ENCODE assay signal across 10 cellular contexts in genomic region chr9:120919639-120920494, GRCh38. TPM values are rescaled to one million over a fixed set of nuclear protein-coding genes. Genes with fewer than 3 reads are reported as not detected.
DNase-seq lines count a peak whose midpoint lies in the region; ATAC-seq and TF ChIP-seq lines count a peak whose summit lies in the region.
"Had no signal": no experiment of that assay in that cellular context is flagged by ENCODE, and none has a peak within 500 bp of the region (broad histone marks: within the 10 kb centered on the region; RNA-seq: fewer than 3 reads in every experiment).

No MANE protein-coding gene starts in this region.

- H3K4me3 ChIP-seq in upper lobe of left lung, result no peak overlapping the region

- no peaks in the 10 kb centered on the region for H3K36me3 ChIP-seq in upper lobe of left lung

- H3K36me3 Mint-ChIP-seq in activated CD8-positive, alpha-beta memory T cell treated with anti-CD3 and anti-CD28 coated beads, Interleukin-2, amount 10 ng/mL, durations not matched to agents 7 days and 5 days, result peaks cover 84% of the 10 kb centered on the region
- peaks cover 6% of the 10 kb centered on the region for H3K36me3 Mint-ChIP-seq in MCF 10A (ENCODE audit: insufficient read depth, unreplicated experiment)
- peaks cover 6% of the 10 kb centered on the region for H3K36me3 Mint-ChIP-seq in mesothelial cell of epicardium

- H3K27ac ChIP-seq in upper lobe of left lung, result peak overlapping the region; percentile 49 to 84 (median 66)

- H3K27me3 ChIP-seq in upper lobe of left lung, result no peaks in the 10 kb centered on the region

- peak; percentile 17 for ATAC-seq in activated CD8-positive, alpha-beta memory T cell treated with anti-CD3 and anti-CD28 coated beads, Interleukin-2, amount 10 ng/mL, durations not matched to agents 7 days and 5 days
- ATAC-seq in upper lobe of left lung (ENCODE audit: low FRiP score in 2 of 2), result peak in 1 of 2 donors; percentile 50
- no peak for ATAC-seq in GM18867 (IDR thresholded peaks at IDR 0.05; ENCODE audit: unreplicated experiment)

- peaks cover 88% of the 10 kb centered on the region for H3K4me1 Mint-ChIP-seq in activated CD8-positive, alpha-beta memory T cell treated with anti-CD3 and anti-CD28 coated beads, Interleukin-2, amount 10 ng/mL, durations not matched to agents 7 days and 5 days
- peaks cover 22% of the 10 kb centered on the region for H3K4me1 Mint-ChIP-seq in MCF 10A (ENCODE audit: insufficient read depth, unreplicated experiment)
- peaks cover 28% of the 10 kb centered on the region for H3K4me1 Mint-ChIP-seq in mesothelial cell of epicardium

- H3K9me3 ChIP-seq in upper lobe of left lung, result no peaks in the 10 kb centered on the region

- TF ChIP-seq POLR2A in upper lobe of left lung (IDR thresholded peaks at IDR 0.05), result no peak

- CTCF ChIA-PET in activated CD8-positive, alpha-beta memory T cell treated with anti-CD3 and anti-CD28 coated beads, Interleukin-2, amount 10 ng/mL, durations not matched to agents 7 days and 5 days (lab: Charles Lee), result interaction anchor here (0.8 to 3.6 kb wide), 15 partner anchors 8 to 164 kb away, joined by 3 to 14 read pairs (median 4); no protein-coding TSS in a partner anchor
- CTCF ChIA-PET in MCF 10A (lab: Yijun Ruan, JAX), result interaction anchor here (0.6 to 3.3 kb wide), 8 partner anchors 10 to 167 kb away, joined by 3 to 23 read pairs (median 4); no protein-coding TSS in a partner anchor

- intact Hi-C loops in MCF 10A (cut with micrococcal nuclease), result no loop called here

- TF ChIP-seq EP300 in upper lobe of left lung (IDR thresholded peaks at IDR 0.05), result no peak

- POLR2A ChIA-PET in MCF 10A (lab: Yijun Ruan, JAX), result interaction anchor here (1.0 to 1.5 kb wide), 2 partner anchors 11 to 15 kb away, joined by 3 to 9 read pairs; no protein-coding TSS in a partner anchor

- no peaks in the 10 kb centered on the region for H3K9me3 Mint-ChIP-seq in activated CD8-positive, alpha-beta memory T cell treated with anti-CD3 and anti-CD28 coated beads, Interleukin-2, amount 10 ng/mL, durations not matched to agents 7 days and 5 days (ENCODE audit: low read depth)
- H3K9me3 Mint-ChIP-seq in MCF 10A (ENCODE audit: unreplicated experiment), result no peaks in the 10 kb centered on the region
- peaks cover 3% of the 10 kb centered on the region for H3K9me3 Mint-ChIP-seq in mesothelial cell of epicardium

- TF ChIP-seq CTCF in MCF 10A (IDR thresholded peaks at IDR 0.05; ENCODE audit: unreplicated experiment) (no peak), mesothelial cell of epicardium (IDR thresholded peaks at IDR 0.05; ENCODE audit: unreplicated experiment) (no peak), upper lobe of left lung (IDR thresholded peaks at IDR 0.05) (no peak)

- WGBS in upper lobe of left lung, 2 donors, result 83 to 97% methylated on average over 9 to 10 of the region's 10 CpGs

- H3K4me3 Mint-ChIP-seq in activated CD8-positive, alpha-beta memory T cell treated with anti-CD3 and anti-CD28 coated beads, Interleukin-2, amount 10 ng/mL, durations not matched to agents 7 days and 5 days, result peak overlapping the region; percentile 92
- H3K4me3 Mint-ChIP-seq in MCF 10A (ENCODE audit: unreplicated experiment) (no peak overlapping the region), mesothelial cell of epicardium (no peak overlapping the region)

- BruUV-seq in MCF 10A (replicated peaks; lab: Mats Ljungman, UMichigan), result no TSS peak

- peaks cover 19 to 31% (median 23%) of the 10 kb centered on the region in 4 donors for H3K4me1 ChIP-seq in upper lobe of left lung

- H3K27me3 Mint-ChIP-seq in activated CD8-positive, alpha-beta memory T cell treated with anti-CD3 and anti-CD28 coated beads, Interleukin-2, amount 10 ng/mL, durations not matched to agents 7 days and 5 days, result no peaks in the 10 kb centered on the region
- H3K27me3 Mint-ChIP-seq in MCF 10A (ENCODE audit: insufficient read depth, unreplicated experiment) (no peaks in the 10 kb centered on the region), mesothelial cell of epicardium (ENCODE audit: low read depth) (no peaks in the 10 kb centered on the region)

- peak; percentile 72 for DNase-seq in activated CD8-positive, alpha-beta memory T cell treated with anti-CD3 and anti-CD28 coated beads, Interleukin-2, amount 10 ng/mL, durations not matched to agents 7 days and 5 days
- DNase-seq in activated CD8-positive, alpha-beta memory T cell treated with anti-CD3 and anti-CD28 coated beads for 24 hours, result no peak
- DNase-seq in MCF 10A (ENCODE audit: unreplicated experiment), result peak; percentile 20
- no peak for DNase-seq in mesothelial cell of epicardium (ENCODE audit: low spot score in 2 of 2, unreplicated experiment in 2 of 2)
- DNase-seq in upper lobe of left lung, result no peak
- DNase-seq in stimulated activated CD4-positive, alpha-beta T cell treated with anti-CD3 and anti-CD28 coated beads, Interleukin-4, amount 100 ng/mL, for 24 hours, result no peak
- no peak for DNase-seq in cerebellum (ENCODE audit: low spot score)
- DNase-seq: hippocampal formation, NCI-H510A had no signal

- H3K27ac Mint-ChIP-seq in activated CD8-positive, alpha-beta memory T cell treated with anti-CD3 and anti-CD28 coated beads, Interleukin-2, amount 10 ng/mL, durations not matched to agents 7 days and 5 days, result peak overlapping the region; percentile 100
- H3K27ac Mint-ChIP-seq in MCF 10A (ENCODE audit: low read depth, unreplicated experiment) (peak overlapping the region; percentile 47), mesothelial cell of epicardium (peak overlapping the region; percentile 6)

RNA-seq across cellular contexts. Expression of gene TRAF1, which starts 6.7 kb away (rescaled TPM):
- total RNA-seq in activated CD8-positive, alpha-beta memory T cell treated with anti-CD3 and anti-CD28 coated beads, Interleukin-2, amount 10 ng/mL, durations not matched to agents 7 days and 5 days, result 100 to 1,000 TPM in 1 of 2 experiments, 10 to 100 TPM in 1; 59.6 to 114 TPM
- total RNA-seq in MCF 10A (2022) (0.84 and 1.2 TPM in 2 replicates), mesothelial cell of epicardium (7.7 to 8.2 TPM (median 8.0 TPM) in 3 replicates), upper lobe of left lung (10 to 100 TPM in 2 of 6 donors, 1 to 10 TPM in 4; 2.9 to 29.3 (median 6.6) TPM), cerebellum (3.6 TPM)

RNA-seq across cellular contexts. Expression of gene PHF19, which starts 42.9 kb away (rescaled TPM):
- total RNA-seq in activated CD8-positive, alpha-beta memory T cell treated with anti-CD3 and anti-CD28 coated beads, Interleukin-2, amount 10 ng/mL, durations not matched to agents 7 days and 5 days, result 100 to 1,000 TPM; 246 to 254 TPM
- total RNA-seq in MCF 10A (2022) (39.6 and 61.0 TPM in 2 replicates), mesothelial cell of epicardium (36.0 to 44.5 TPM (median 41.6 TPM) in 3 replicates), upper lobe of left lung (10 to 100 TPM in 5 of 6 donors, 1 to 10 TPM in 1; 8.0 to 42.4 (median 19.2) TPM), cerebellum (20.5 TPM)

Comparison
In these comparisons a context has a peak if more than half of its experiments do, and no peak if none do; other contexts are left out.
1. DNase-seq: peak in activated CD8-positive, alpha-beta memory T cell treated with anti-CD3 and anti-CD28 coated beads, Interleukin-2, amount 10 ng/mL, durations not matched to agents 7 days and 5 days (single experiment) and MCF 10A (single experiment); none in activated CD8-positive, alpha-beta memory T cell treated with anti-CD3 and anti-CD28 coated beads for 24 hours (single experiment), mesothelial cell of epicardium (0 of 2), upper lobe of left lung (0 of 2), stimulated activated CD4-positive, alpha-beta T cell treated with anti-CD3 and anti-CD28 coated beads, Interleukin-4, amount 100 ng/mL, for 24 hours (single experiment) and cerebellum (single experiment).
2. H3K27ac Mint-ChIP-seq: peak in every context shown above with its lines; median percentile 100 in activated CD8-positive, alpha-beta memory T cell treated with anti-CD3 and anti-CD28 coated beads, Interleukin-2, amount 10 ng/mL, durations not matched to agents 7 days and 5 days; 47 in MCF 10A; 6 in mesothelial cell of epicardium.